Comparison of ENCODE assay signal across 8 cellular contexts in the genomic region with DNA sequence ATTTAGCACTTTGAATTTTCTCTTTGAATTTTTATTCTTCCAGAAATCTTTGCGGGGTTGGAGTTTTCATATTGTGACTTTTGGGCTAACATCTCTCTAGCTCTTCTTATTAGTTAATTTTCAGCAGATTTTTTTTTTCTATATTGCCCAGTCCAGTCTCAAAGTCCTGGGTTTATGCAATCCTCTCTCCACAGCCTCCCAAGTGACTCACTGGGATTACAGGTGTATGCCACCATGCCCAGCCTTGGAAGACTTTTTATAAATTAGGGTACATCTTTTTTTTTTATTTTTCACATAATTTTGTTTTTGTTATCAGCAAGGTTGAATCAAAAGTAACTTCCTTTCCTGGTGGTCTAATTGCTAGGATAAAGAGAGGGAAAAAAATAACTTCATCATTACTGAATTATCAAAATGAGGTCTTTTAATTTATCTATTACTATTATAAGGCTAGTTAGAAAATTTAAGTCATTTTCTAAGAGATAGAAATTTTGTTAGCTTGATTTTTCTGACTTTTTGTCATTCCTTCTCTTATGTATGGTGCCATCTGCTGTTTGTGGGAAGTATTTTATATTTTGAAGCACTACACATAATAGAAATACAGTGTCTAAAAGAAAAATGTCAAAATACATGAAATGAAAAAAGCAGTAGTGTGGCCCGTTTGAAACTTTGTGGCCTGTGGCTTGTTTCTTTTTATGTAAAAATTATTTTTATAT.
A peak's percentile ranks its signal among the peaks of the same experiment; 100 is the strongest.
DNase-seq lines count a peak whose midpoint lies in the region; ATAC-seq and TF ChIP-seq lines count a peak whose summit lies in the region.

No MANE protein-coding gene starts in this region.

- no peak for ATAC-seq in HG02571 (IDR thresholded peaks at IDR 0.05; ENCODE audit: unreplicated experiment)

- H3K36me3 ChIP-seq in KMS-11 (ENCODE audit: insufficient read depth) = no peaks in the 10 kb centered on the region
- H3K36me3 ChIP-seq in MG63 = no peaks in the 10 kb centered on the region

- TF ChIP-seq CTCF in KMS-11 (conservative IDR thresholded peaks at IDR 0.05; ENCODE audit: low read depth, low read length) (peak; percentile 74; the same call in 1 of the 2 replicates), astrocyte of the spinal cord (IDR thresholded peaks at IDR 0.05; ENCODE audit: low read depth, low read length) (peak; percentile 44)

- H3K27me3 ChIP-seq in KMS-11 (ENCODE audit: insufficient read depth, low read depth) (no peaks in the 10 kb centered on the region), MG63 (no peaks in the 10 kb centered on the region)

- no peak overlapping the region for H2AFZ ChIP-seq in KMS-11 (ENCODE audit: low read depth)

- H3K79me2 ChIP-seq in KMS-11 (ENCODE audit: insufficient read depth, low read depth) = no peaks in the 10 kb centered on the region

- no peaks in the 10 kb centered on the region for H3K36me3 Mint-ChIP-seq in activated T-helper 1 cell treated with anti-CD3 and anti-CD28 coated beads, Interleukin-12 subunit alpha, Interleukin-12 subunit beta, Interleukin-2, Interleukin-4 antibody, amounts not matched to agents 30 ng/mL and 10 ng/mL and 1 ng/mL, durations not matched to agents 14 hours and 24 hours and 36 hours (ENCODE audit: low read depth)

- H3K27me3 Mint-ChIP-seq in activated T-helper 1 cell treated with anti-CD3 and anti-CD28 coated beads, Interleukin-12 subunit alpha, Interleukin-12 subunit beta, Interleukin-2, Interleukin-4 antibody, amounts not matched to agents 30 ng/mL and 10 ng/mL and 1 ng/mL, durations not matched to agents 14 hours and 24 hours and 36 hours (ENCODE audit: insufficient read depth) = no peaks in the 10 kb centered on the region

- no peak overlapping the region for H3K27ac Mint-ChIP-seq in activated T-helper 1 cell treated with anti-CD3 and anti-CD28 coated beads, Interleukin-12 subunit alpha, Interleukin-12 subunit beta, Interleukin-2, Interleukin-4 antibody, amounts not matched to agents 30 ng/mL and 10 ng/mL and 1 ng/mL, durations not matched to agents 14 hours and 24 hours and 36 hours

- no peaks in the 10 kb centered on the region for H3K9me3 Mint-ChIP-seq in activated T-helper 1 cell treated with anti-CD3 and anti-CD28 coated beads, Interleukin-12 subunit alpha, Interleukin-12 subunit beta, Interleukin-2, Interleukin-4 antibody, amounts not matched to agents 30 ng/mL and 10 ng/mL and 1 ng/mL, durations not matched to agents 14 hours and 24 hours and 36 hours

- DNase-seq in DMS53 treated with DMSO at 0.1 percent for 48 hours (lab: John Stamatoyannopoulos, UW; ENCODE audit: unreplicated experiment) = peak; percentile 26
- DNase-seq in astrocyte of the spinal cord (ENCODE audit: low read depth, low spot score) = peak; percentile 58
- DNase-seq in midbrain (lab: John Stamatoyannopoulos, UW) = peak; percentile 27
- no peak for DNase-seq in SKM-1 treated with dmso at 0.1 percent for 144 hours (lab: John Stamatoyannopoulos, UW; ENCODE audit: unreplicated experiment)
- no peak for DNase-seq in activated T-helper 1 cell treated with anti-CD3 and anti-CD28 coated beads, Interleukin-12 subunit alpha, Interleukin-12 subunit beta, Interleukin-2, Interleukin-4 antibody, amounts not matched to agents 30 ng/mL and 10 ng/mL and 1 ng/mL, durations not matched to agents 14 hours and 24 hours and 36 hours (ENCODE audit: low spot score)
- no peak for DNase-seq in MG63

- H3K9ac ChIP-seq in KMS-11 = no peak overlapping the region

- no peaks in the 10 kb centered on the region for H3K9me3 ChIP-seq in MG63

- no peaks in the 10 kb centered on the region for H3K4me1 ChIP-seq in KMS-11 (ENCODE audit: low read depth, poor library complexity, severe bottlenecking)

- intact Hi-C loops in activated T-helper 1 cell treated with anti-CD3 and anti-CD28 coated beads, Interleukin-12 subunit alpha, Interleukin-12 subunit beta, Interleukin-2, Interleukin-4 antibody, amounts not matched to agents 30 ng/mL and 10 ng/mL and 1 ng/mL, durations not matched to agents 14 hours and 24 hours and 36 hours (cut with micrococcal nuclease) = loop anchor here (1.0 kb wide), 2 partner anchors 20 to 464 kb away; no protein-coding TSS in a partner anchor

- no peaks in the 10 kb centered on the region for H3K4me1 Mint-ChIP-seq in activated T-helper 1 cell treated with anti-CD3 and anti-CD28 coated beads, Interleukin-12 subunit alpha, Interleukin-12 subunit beta, Interleukin-2, Interleukin-4 antibody, amounts not matched to agents 30 ng/mL and 10 ng/mL and 1 ng/mL, durations not matched to agents 14 hours and 24 hours and 36 hours (ENCODE audit: low read depth)

- H3K4me3 Mint-ChIP-seq in activated T-helper 1 cell treated with anti-CD3 and anti-CD28 coated beads, Interleukin-12 subunit alpha, Interleukin-12 subunit beta, Interleukin-2, Interleukin-4 antibody, amounts not matched to agents 30 ng/mL and 10 ng/mL and 1 ng/mL, durations not matched to agents 14 hours and 24 hours and 36 hours = no peak overlapping the region

- H3K4me2 ChIP-seq in KMS-11 = no peak overlapping the region

- in situ Hi-C loops in astrocyte of the spinal cord (cut with HindIII; ENCODE audit: low sequenced_read_pairs) = loop anchor here (25.0 kb wide), 1 partner anchor 464 kb away; no protein-coding TSS in a partner anchor

- H3K4me3 ChIP-seq in KMS-11 (IDR thresholded peaks at IDR 0.05; ENCODE audit: insufficient read depth, low read depth, low read length) (no peak overlapping the region), astrocyte of the spinal cord (ENCODE audit: low read depth, low read length) (no peak overlapping the region), MG63 (no peak overlapping the region)

- no peak overlapping the region for H3K27ac ChIP-seq in KMS-11

- H4K20me1 ChIP-seq in KMS-11 (ENCODE audit: insufficient read depth) = no peaks in the 10 kb centered on the region

Comparison
In these comparisons a context has a peak if more than half of its experiments do, and no peak if none do; other contexts are left out.
1. DNase-seq: peak in DMS53 treated with DMSO at 0.1 percent for 48 hours (single experiment), astrocyte of the spinal cord (single experiment) and midbrain (single experiment); none in SKM-1 treated with dmso at 0.1 percent for 144 hours (single experiment), activated T-helper 1 cell treated with anti-CD3 and anti-CD28 coated beads, Interleukin-12 subunit alpha, Interleukin-12 subunit beta, Interleukin-2, Interleukin-4 antibody, amounts not matched to agents 30 ng/mL and 10 ng/mL and 1 ng/mL, durations not matched to agents 14 hours and 24 hours and 36 hours (single experiment) and MG63 (single experiment).